1 cellular context compared by ENCODE assay signal in genomic region chr1:240739139-240739538, GRCh38.
TF ChIP-seq lines count a peak whose summit lies in the region.

No MANE protein-coding gene starts in this region.

TF ChIP-seq in K562, 482 proteins besides CTCF, POLR2A, EP300 and RAD21 (continued from another document):
- TF ChIP-seq CTCFL (IDR thresholded peaks at IDR 0.05; ENCODE audit: borderline replicate concordance, insufficient read depth, low read depth, low read length, poor library complexity, severe bottlenecking) (no peak), ZNF318 (IDR thresholded peaks at IDR 0.05; ENCODE audit: borderline replicate concordance in 1 of 2, low read depth in 1 of 2) (no peak), RBM14 (IDR thresholded peaks at IDR 0.05; ENCODE audit: borderline replicate concordance, insufficient read depth, low read depth, low read length) (no peak), NKRF (IDR thresholded peaks at IDR 0.05; ENCODE audit: borderline replicate concordance) (no peak), KLF1 (tag; IDR thresholded peaks at IDR 0.05) (no peak), ESRRB (CRISPR knock-in tag; IDR thresholded peaks at IDR 0.05; ENCODE audit: borderline replicate concordance) (no peak), DDX20 (tag; IDR thresholded peaks at IDR 0.05; ENCODE audit: low read depth) (no peak), POLR3G (IDR thresholded peaks at IDR 0.05; ENCODE audit: extremely low read depth, insufficient read length, insufficient replicate concordance) (no peak), EGR1 (conservative IDR thresholded peaks at IDR 0.05) (no peak), SMARCA4 (IDR thresholded peaks at IDR 0.05) (no peak), HNRNPUL1 (IDR thresholded peaks at IDR 0.05; ENCODE audit: low read length) (no peak)
TF ChIP-seq in K562: peak in this region for 0.
